20 cellular contexts compared by ENCODE assay signal in genomic region chr20:38200646-38201045, GRCh38. TPM values are rescaled to one million over a fixed set of nuclear protein-coding genes. Genes with fewer than 3 reads are reported as not detected.
"Had no signal": no experiment of that assay in that cellular context is flagged by ENCODE, and none has a peak within 500 bp of the region (broad histone marks: within the 10 kb centered on the region; RNA-seq: fewer than 3 reads in every experiment).

No MANE protein-coding gene starts in this region.

- H3K27me3 Mint-ChIP-seq: activated naive CD8-positive, alpha-beta T cell had no signal

- H3K27ac ChIP-seq: left ventricle myocardium inferior, neutrophil, tibial nerve, vagina had no signal

- H3K4me1 ChIP-seq: vagina had no signal

- H3K4me3 Mint-ChIP-seq: activated naive CD8-positive, alpha-beta T cell; naive B cell; T-helper 17 cell had no signal

- H3K36me3 Mint-ChIP-seq: activated naive CD8-positive, alpha-beta T cell; naive B cell had no signal

- DNase-seq: activated CD4-positive, alpha-beta T cell treated with anti-CD3 and anti-CD28 coated beads for 1 hour; activated CD8-positive, alpha-beta memory T cell treated with anti-CD3 and anti-CD28 coated beads for 24 hours; activated CD8-positive, alpha-beta memory T cell treated with anti-CD3 and anti-CD28 coated beads, Interleukin-2, amount 50 U/mL, for 48 hours; left ventricle myocardium inferior; naive B cell; stimulated activated CD4-positive, alpha-beta T cell treated with anti-CD3 and anti-CD28 coated beads, Interleukin-12 subunit alpha, Interleukin-12 subunit beta, amount 100 ng/mL, for 4 hours; stimulated activated CD4-positive, alpha-beta T cell treated with anti-CD3 and anti-CD28 coated beads, Interleukin-1b, Interleukin-23, amount 100 ng/mL, for 48 hours; stimulated activated CD8-positive, alpha-beta memory T cell treated with anti-CD3 and anti-CD28 coated beads, Interleukin-4, amount 100 ng/mL, for 48 hours; stimulated activated naive CD4-positive, alpha-beta T cell treated with Interleukin-2 at 50 U/mL for 16 hours; substantia nigra; T-helper 17 cell had no signal

- H3K36me3 ChIP-seq: left ventricle myocardium inferior, neutrophil, tibial nerve, vagina had no signal

- H3K27me3 ChIP-seq: neutrophil, tibial nerve, vagina had no signal

- FAIRE-seq: endometrium, frontal cortex had no signal

- H3K4me3 ChIP-seq: left ventricle myocardium inferior, mucosa of descending colon, tibial nerve, vagina had no signal

- H3K27ac Mint-ChIP-seq: activated naive CD8-positive, alpha-beta T cell; naive B cell; T-helper 17 cell had no signal

- H3K9me3 ChIP-seq: left ventricle myocardium inferior, mucosa of descending colon, neutrophil, tibial nerve, vagina had no signal

- ATAC-seq: T-helper 17 cell had no signal

RNA-seq across cellular contexts. Expression of gene KIAA1755, which starts 59.9 kb away (rescaled TPM):
- total RNA-seq: bronchial epithelial cell, renal cortical epithelial cell, T-helper 17 cell had no signal
